ENCODE assay signal across 10 cellular contexts in the genomic region with DNA sequence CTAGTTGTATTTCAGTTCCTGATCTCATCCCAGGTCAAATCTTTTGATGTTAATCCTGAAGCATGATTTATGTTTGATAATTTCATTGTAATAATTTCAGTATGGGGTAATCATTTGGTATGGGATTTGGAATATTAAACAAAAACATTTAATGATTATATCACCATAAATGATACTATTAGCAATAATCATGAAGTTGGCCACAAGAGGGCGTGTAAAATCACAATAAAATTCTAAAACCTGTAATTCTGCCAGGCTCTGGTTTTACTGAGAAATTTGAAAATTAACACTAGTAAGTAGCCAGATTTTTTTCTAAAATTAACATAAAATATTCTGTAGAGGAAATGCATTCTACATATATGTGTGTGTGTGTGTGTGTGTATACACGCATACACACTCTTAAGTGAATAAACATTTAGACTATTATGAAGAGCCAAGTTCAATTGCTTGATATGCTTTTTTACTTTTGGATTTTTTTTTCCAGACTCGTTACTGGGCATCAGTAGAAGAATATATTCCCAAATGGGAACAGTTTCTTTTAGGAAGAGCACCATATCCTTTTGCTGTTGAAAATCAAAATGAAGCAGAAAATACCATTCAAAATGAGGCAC. TPM values are rescaled to one million over a fixed set of nuclear protein-coding genes. Genes with fewer than 3 reads are reported as not detected.
DNase-seq lines count a peak whose midpoint lies in the region; ATAC-seq and TF ChIP-seq lines count a peak whose summit lies in the region.
"Had no signal": no experiment of that assay in that cellular context is flagged by ENCODE, and none has a peak within 500 bp of the region (broad histone marks: within the 10 kb centered on the region; RNA-seq: fewer than 3 reads in every experiment).

No MANE protein-coding gene starts in this region.

- H4K20me1 ChIP-seq in fibroblast of lung (ENCODE audit: control insufficient read depth, extremely low read depth, insufficient read depth, low read length) (no peaks in the 10 kb centered on the region), smooth muscle cell (ENCODE audit: low read depth) (no peaks in the 10 kb centered on the region)

- no peaks in the 10 kb centered on the region for H3K36me3 ChIP-seq in fibroblast of lung (ENCODE audit: control insufficient read depth, insufficient read depth, low read length)
- H3K36me3 ChIP-seq in smooth muscle cell (ENCODE audit: low read depth): no peaks in the 10 kb centered on the region

- H3K4me3 ChIP-seq in fibroblast of lung (replicated peaks in 1 of 4; ENCODE audit: control extremely low read depth in 1 of 4, insufficient read depth in 1 of 4, low read depth in 3 of 4, low read length in 4 of 4): no peak overlapping the region
- H3K4me3 ChIP-seq in smooth muscle cell: no peak overlapping the region
- H3K4me3 ChIP-seq in right cardiac atrium (ENCODE audit: low read length): no peak overlapping the region

- intact Hi-C loops in posterior vena cava (cut with DNase I): loop anchor here in 1 of 2 donors (10.0 kb wide), 1 partner anchor 232 kb away; no protein-coding TSS in a partner anchor
- intact Hi-C loops in right cardiac atrium (cut with DNase I): loop anchor here in 3 of 4 donors (10.0 kb wide), 1 partner anchor 222 kb away; no protein-coding TSS in a partner anchor

- H2AFZ ChIP-seq in fibroblast of lung (ENCODE audit: low read length) (no peak overlapping the region), smooth muscle cell (ENCODE audit: low read depth) (no peak overlapping the region)

- peak; percentile 9 to 45 for TF ChIP-seq CTCF in fibroblast of lung (conservative IDR thresholded peaks at IDR 0.05 in 1 of 2, IDR thresholded peaks at IDR 0.05 in 1 of 2; ENCODE audit: low read depth in 1 of 2, low read length in 2 of 2)
- TF ChIP-seq CTCF in smooth muscle cell (IDR thresholded peaks at IDR 0.05; ENCODE audit: borderline replicate concordance, insufficient read depth, poor library complexity, severe bottlenecking): peak; percentile 69

- ATAC-seq in right cardiac atrium: no peak

- H3K9me3 ChIP-seq in fibroblast of lung (ENCODE audit: control insufficient read depth, insufficient read depth, low read depth, low read length) (no peaks in the 10 kb centered on the region), smooth muscle cell (replicated peaks; ENCODE audit: low read depth) (no peaks in the 10 kb centered on the region), right cardiac atrium (ENCODE audit: control insufficient read depth, low read length) (no peaks in the 10 kb centered on the region)

- H3K27me3 ChIP-seq in fibroblast of lung (ENCODE audit: control insufficient read depth, insufficient read depth, low read length): no peaks in the 10 kb centered on the region
- peaks cover 10% of the 10 kb centered on the region for H3K27me3 ChIP-seq in smooth muscle cell (ENCODE audit: low read depth)
- no peaks in the 10 kb centered on the region for H3K27me3 ChIP-seq in right cardiac atrium (ENCODE audit: control insufficient read depth, insufficient read depth)

- H3K9ac ChIP-seq in fibroblast of lung (ENCODE audit: insufficient read depth, low read length): no peak overlapping the region
- no peak overlapping the region for H3K9ac ChIP-seq in smooth muscle cell (ENCODE audit: low read depth)

- DNase-seq in NCI-H345 (lab: John Stamatoyannopoulos, UW) (peak; percentile 0), NCI-H345 treated with DMSO at 0.1 percent for 48 hours (lab: John Stamatoyannopoulos, UW; ENCODE audit: unreplicated experiment) (no peak), NCI-H82 (lab: John Stamatoyannopoulos, UW) (peak; percentile 47), fibroblast of lung (ENCODE audit: low read depth in 2 of 2) (peak; percentile 9 to 57), smooth muscle cell (lab: John Stamatoyannopoulos, UW; ENCODE audit: unreplicated experiment) (no peak), substantia nigra (lab: John Stamatoyannopoulos, UW) (no peak), posterior vena cava (ENCODE audit: low spot score) (no peak), right cardiac atrium (no peak)
- DNase-seq: stimulated activated CD4-positive, alpha-beta T cell treated with anti-CD3 and anti-CD28 coated beads, Interleukin-2, amount 100 ng/mL, for 48 hours had no signal

- no peaks in the 10 kb centered on the region for H3F3A ChIP-seq in smooth muscle cell (ENCODE audit: low read depth)

- no peak overlapping the region for H3K27ac ChIP-seq in fibroblast of lung (ENCODE audit: insufficient read depth, low read length)
- no peak overlapping the region for H3K27ac ChIP-seq in smooth muscle cell (ENCODE audit: low read depth)
- H3K27ac ChIP-seq in substantia nigra (ENCODE audit: low read depth, low read length, poor library complexity, severe bottlenecking): no peak overlapping the region
- H3K27ac ChIP-seq in right cardiac atrium (ENCODE audit: low read length): no peak overlapping the region

- 50% methylated on average over 3 of the region's 3 CpGs for WGBS in smooth muscle cell (ENCODE audit: low lambda C conversion rate)
- 42% methylated on average over 3 of the region's 3 CpGs for WGBS in right cardiac atrium

- H3K4me1 ChIP-seq in fibroblast of lung (ENCODE audit: control insufficient read depth, extremely low read depth, insufficient read depth, low read length) (no peaks in the 10 kb centered on the region), smooth muscle cell (ENCODE audit: low read depth) (no peaks in the 10 kb centered on the region), right cardiac atrium (ENCODE audit: control insufficient read depth, insufficient read depth, low read length) (no peaks in the 10 kb centered on the region)

- H3K79me2 ChIP-seq in fibroblast of lung (ENCODE audit: control insufficient read depth, insufficient read depth, low read length) (no peaks in the 10 kb centered on the region), smooth muscle cell (ENCODE audit: low read depth) (no peaks in the 10 kb centered on the region)

- no peak overlapping the region for H3K4me2 ChIP-seq in fibroblast of lung (ENCODE audit: extremely low read depth, insufficient read depth, low read length)
- no peak overlapping the region for H3K4me2 ChIP-seq in smooth muscle cell

RNA-seq across cellular contexts. Expression of a gene that starts 40.5 kb away (rescaled TPM):
- total RNA-seq in fibroblast of lung: not detected in 2 replicates
- 0.02 TPM in 1 of 2 replicates, not detected in the other for polyA plus RNA-seq in fibroblast of lung
- not detected in 2 replicates for polyA plus RNA-seq in fibroblast of lung (2012)
- polyA minus RNA-seq in fibroblast of lung (ENCODE audit: low replicate concordance): not detected in 2 replicates
- not detected in 2 replicates for total RNA-seq in smooth muscle cell
- polyA plus RNA-seq in smooth muscle cell: not detected in 2 replicates
- total RNA-seq in posterior vena cava: not detected
- not detected for total RNA-seq in right cardiac atrium
- polyA plus RNA-seq in right cardiac atrium: not detected
- total RNA-seq: CD4-positive, alpha-beta memory T cell had no signal
- polyA plus RNA-seq: CD4-positive, alpha-beta memory T cell had no signal

Comparison
In these comparisons a context has a peak if more than half of its experiments do, and no peak if none do; other contexts are left out.
1. DNase-seq: peak in NCI-H345 (single experiment), NCI-H82 (single experiment) and fibroblast of lung (2 of 2); none in NCI-H345 treated with DMSO at 0.1 percent for 48 hours (single experiment), smooth muscle cell (single experiment), substantia nigra (0 of 49), posterior vena cava (single experiment) and right cardiac atrium (0 of 3).